8 cellular contexts compared by ENCODE assay signal in the genomic region with DNA sequence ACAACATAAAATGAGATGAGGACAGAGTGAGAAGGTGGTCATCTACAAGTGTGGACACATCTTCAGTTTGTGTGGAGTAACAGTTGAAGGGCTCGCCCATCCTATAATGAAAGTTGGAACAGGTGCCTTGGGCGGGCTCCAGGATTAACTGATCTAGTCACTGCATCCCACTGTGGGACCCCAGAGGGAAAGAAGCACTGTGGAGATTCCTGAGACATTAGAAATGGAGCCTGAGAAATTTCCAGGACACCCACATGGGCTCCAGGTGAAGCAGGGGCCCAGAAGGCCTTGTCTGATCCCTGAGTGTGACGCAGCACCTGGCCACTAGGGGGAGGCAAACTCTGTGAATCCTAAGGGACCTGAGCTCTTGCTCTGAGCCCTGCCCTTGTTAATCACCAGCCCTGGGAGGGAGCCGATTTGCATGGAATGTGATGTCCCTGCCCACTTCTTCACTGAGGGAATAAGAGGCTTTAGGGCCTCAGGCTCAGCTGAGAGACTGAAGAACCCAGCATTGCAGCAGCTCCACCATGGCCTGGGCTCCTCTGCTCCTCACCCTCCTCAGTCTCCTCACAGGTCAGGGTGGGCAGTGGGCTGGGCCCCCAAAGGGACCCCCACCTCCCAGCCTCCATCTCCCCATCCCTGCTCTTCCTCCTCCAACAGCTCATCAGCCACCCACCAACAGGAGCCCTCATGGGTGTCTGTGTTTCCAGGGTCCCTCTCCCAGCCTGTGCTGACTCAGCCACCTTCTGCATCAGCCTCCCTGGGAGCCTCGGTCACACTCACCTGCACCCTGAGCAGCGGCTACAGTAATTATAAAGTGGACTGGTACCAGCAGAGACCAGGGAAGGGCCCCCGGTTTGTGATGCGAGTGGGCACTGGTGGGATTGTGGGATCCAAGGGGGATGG.
A peak's percentile ranks its signal among the peaks of the same experiment; 100 is the strongest.
DNase-seq lines count a peak whose midpoint lies in the region; ATAC-seq and TF ChIP-seq lines count a peak whose summit lies in the region.

No MANE protein-coding gene starts in this region.

- ATAC-seq in HG03565 (IDR thresholded peaks at IDR 0.05; ENCODE audit: unreplicated experiment): no peak

- in situ Hi-C loops in GM18951 (cut with MboI; ENCODE audit: low sequenced_read_pairs, unreplicated experiment): no loop called here

- H3K36me3 ChIP-seq in esophagus muscularis mucosa: no peaks in the 10 kb centered on the region

- TF ChIP-seq CTCF in esophagus muscularis mucosa (IDR thresholded peaks at IDR 0.05) (peak; percentile 31 to 76 (median 45)), osteocyte (IDR thresholded peaks at IDR 0.05) (peak; percentile 75)

- TF ChIP-seq POLR2A in GM18951 (IDR thresholded peaks at IDR 0.05; ENCODE audit: extremely low read depth, insufficient read depth, insufficient read length) (peak; percentile 50), esophagus muscularis mucosa (IDR thresholded peaks at IDR 0.05; ENCODE audit: low read depth) (no peak)

- H3K36me3 Mint-ChIP-seq in osteocyte (ENCODE audit: unreplicated experiment): no peaks in the 10 kb centered on the region

- DNase-seq in A172 (ENCODE audit: low spot score) (peak; percentile 22), NCI-H524 treated with DMSO at 0.1 percent for 48 hours (lab: John Stamatoyannopoulos, UW) (peak; percentile 1), esophagus muscularis mucosa (ENCODE audit: extremely low spot score) (peak; percentile 90), osteocyte (ENCODE audit: extremely low spot score, unreplicated experiment) (no peak), hepatic stellate cell (ENCODE audit: low spot score) (no peak)
- DNase-seq in activated CD8-positive, alpha-beta memory T cell treated with anti-CD3 and anti-CD28 coated beads, Interleukin-2, amount 50 U/mL, for 4 hours: peak; percentile 74

- peaks cover 62% of the 10 kb centered on the region for H3K27me3 Mint-ChIP-seq in osteocyte (ENCODE audit: unreplicated experiment)

- WGBS in esophagus muscularis mucosa: 50% methylated on average over 6 of the region's 8 CpGs

- no peak overlapping the region for H3K4me3 ChIP-seq in esophagus muscularis mucosa

- no peak overlapping the region for H3K27ac ChIP-seq in esophagus muscularis mucosa (replicated peaks in 1 of 4)

- no peak overlapping the region for H3K4me3 Mint-ChIP-seq in osteocyte (ENCODE audit: unreplicated experiment)

- H3K4me1 Mint-ChIP-seq in osteocyte (ENCODE audit: unreplicated experiment): no peaks in the 10 kb centered on the region

- no peaks in the 10 kb centered on the region for H3K9me3 Mint-ChIP-seq in osteocyte (ENCODE audit: unreplicated experiment)

- H3K4me1 ChIP-seq in esophagus muscularis mucosa: no peaks in the 10 kb centered on the region

- intact Hi-C loops in esophagus muscularis mucosa (cut with DNase I): no loop called here

- no peaks in the 10 kb centered on the region for H3K9me3 ChIP-seq in esophagus muscularis mucosa

- H3K27ac Mint-ChIP-seq in osteocyte (ENCODE audit: unreplicated experiment): no peak overlapping the region

- TF ChIP-seq EP300 in esophagus muscularis mucosa (IDR thresholded peaks at IDR 0.05): no peak

- H3K27me3 ChIP-seq in esophagus muscularis mucosa: peaks cover 0 to 47% (median 2%) of the 10 kb centered on the region in 4 donors

Comparison
In these comparisons a context has a peak if more than half of its experiments do, and no peak if none do; other contexts are left out.
1. DNase-seq: peak in A172 (single experiment), NCI-H524 treated with DMSO at 0.1 percent for 48 hours (single experiment), activated CD8-positive, alpha-beta memory T cell treated with anti-CD3 and anti-CD28 coated beads, Interleukin-2, amount 50 U/mL, for 4 hours (single experiment) and esophagus muscularis mucosa (single experiment); none in osteocyte (single experiment) and hepatic stellate cell (single experiment).